ENCODE assay signal across 12 cellular contexts in genomic region chr12:124523071-124523470, GRCh38. TPM values are rescaled to one million over a fixed set of nuclear protein-coding genes. Genes with fewer than 3 reads are reported as not detected.
A peak's percentile ranks its signal among the peaks of the same experiment; 100 is the strongest.
DNase-seq lines count a peak whose midpoint lies in the region; ATAC-seq and TF ChIP-seq lines count a peak whose summit lies in the region.
"Had no signal": no experiment of that assay in that cellular context is flagged by ENCODE, and none has a peak within 500 bp of the region (broad histone marks: within the 10 kb centered on the region; RNA-seq: fewer than 3 reads in every experiment).

No MANE protein-coding gene starts in this region.

- peak; percentile 53 for DNase-seq in AG10803 (ENCODE audit: low read depth)
- DNase-seq in NCI-H128 (lab: John Stamatoyannopoulos, UW; ENCODE audit: unreplicated experiment) = peak; percentile 75
- peak; percentile 57 for DNase-seq in adipocyte (ENCODE audit: low read depth)
- DNase-seq in mesenchymal stem cell = no peak
- no peak for DNase-seq in stimulated activated CD8-positive, alpha-beta memory T cell treated with anti-CD3 and anti-CD28 coated beads, Interleukin-4, amount 100 ng/mL, for 48 hours
- DNase-seq in islet precursor cell = no peak
- DNase-seq: immature natural killer cell; SIG-M5; stimulated activated naive CD8-positive, alpha-beta T cell treated with anti-CD3 and anti-CD28 coated beads, Interleukin-15, Interleukin-2, amounts not matched to agents 100 U/mL and 50 U/mL, for 24 hours had no signal

- H2BK120ac ChIP-seq in mesenchymal stem cell (ENCODE audit: low read depth, low read length) = no peak overlapping the region

- H4K8ac ChIP-seq in mesenchymal stem cell (ENCODE audit: low read length) = peak overlapping the region; percentile 45

- no peaks in the 10 kb centered on the region for H3K36me3 ChIP-seq in adipocyte (ENCODE audit: control insufficient read depth, insufficient read depth, low read length, severe bottlenecking)
- peaks cover 0 to 32% of the 10 kb centered on the region in 2 experiments for H3K36me3 ChIP-seq in mesenchymal stem cell (ENCODE audit: control insufficient read depth in 1 of 2, insufficient read depth in 2 of 2, low read depth in 1 of 2, low read length in 2 of 2)

- no peak for ATAC-seq in esophagus mucosa
- ATAC-seq in HG03280 (IDR thresholded peaks at IDR 0.05; ENCODE audit: unreplicated experiment) = no peak
- ATAC-seq: HCT116; stimulated activated naive CD8-positive, alpha-beta T cell treated with anti-CD3 and anti-CD28 coated beads, Interleukin-15, Interleukin-2, amounts not matched to agents 100 U/mL and 50 U/mL, for 24 hours had no signal

- no peak overlapping the region for H3K4me2 ChIP-seq in mesenchymal stem cell (ENCODE audit: low read length, poor library complexity, severe bottlenecking)

- H3K27me3 ChIP-seq in adipocyte (replicated peaks; ENCODE audit: control insufficient read depth, insufficient read depth, low read length) = no peaks in the 10 kb centered on the region
- no peaks in the 10 kb centered on the region for H3K27me3 ChIP-seq in mesenchymal stem cell (ENCODE audit: control insufficient read depth in 1 of 2, insufficient read depth in 1 of 2, low read length in 2 of 2)

- peak overlapping the region; percentile 16 for H2AK5ac ChIP-seq in mesenchymal stem cell (ENCODE audit: low read length, severe bottlenecking)

- TF ChIP-seq CTCF in AG10803 (conservative IDR thresholded peaks at IDR 0.05; ENCODE audit: low read length) = no peak

- H3K27ac ChIP-seq in mesenchymal stem cell (ENCODE audit: low read length, poor library complexity, severe bottlenecking) = peak overlapping the region; percentile 33

- H3K4me1 ChIP-seq in adipocyte (ENCODE audit: control insufficient read depth, insufficient read depth, low read length) = peaks cover 46% of the 10 kb centered on the region
- peaks cover 71% of the 10 kb centered on the region for H3K4me1 ChIP-seq in mesenchymal stem cell (ENCODE audit: control insufficient read depth, insufficient read depth, low read depth, low read length)

- H3K4me3 ChIP-seq in AG10803 (ENCODE audit: low read length) = no peak overlapping the region
- H3K4me3 ChIP-seq in adipocyte (ENCODE audit: low read length) = no peak overlapping the region
- H3K4me3 ChIP-seq in mesenchymal stem cell (ENCODE audit: insufficient read depth in 1 of 2, low read depth in 1 of 2, low read length in 2 of 2) = no peak overlapping the region

- peak overlapping the region in 1 of 2 experiments; percentile 3 for H3K18ac ChIP-seq in mesenchymal stem cell (ENCODE audit: low read depth in 1 of 2, low read length in 2 of 2)

- H3K23ac ChIP-seq in mesenchymal stem cell (ENCODE audit: low read length in 2 of 2) = no peak overlapping the region

- no peak overlapping the region for H2BK15ac ChIP-seq in mesenchymal stem cell (ENCODE audit: low read depth, poor library complexity, severe bottlenecking)

- peaks cover 11% of the 10 kb centered on the region for H3K79me1 ChIP-seq in mesenchymal stem cell (replicated peaks; ENCODE audit: low read length, poor library complexity, severe bottlenecking)

- H3K14ac ChIP-seq in mesenchymal stem cell (ENCODE audit: low read length in 2 of 2) = peak overlapping the region in 1 of 2 experiments; percentile 3

- H2AFZ ChIP-seq in mesenchymal stem cell (ENCODE audit: low read depth, low read length) = no peak overlapping the region

- H2BK5ac ChIP-seq in mesenchymal stem cell (ENCODE audit: low read depth, low read length, poor library complexity, severe bottlenecking) = peak overlapping the region; percentile 39

- H4K91ac ChIP-seq in mesenchymal stem cell (ENCODE audit: low read length) = peak overlapping the region; percentile 52

- WGBS in mesenchymal stem cell = 90% methylated on average over 12 of the region's 12 CpGs

- peak overlapping the region in 1 of 2 experiments; percentile 56 for H2BK12ac ChIP-seq in mesenchymal stem cell (ENCODE audit: low read length in 2 of 2)

- peak overlapping the region in 1 of 2 experiments; percentile 15 for H3K4ac ChIP-seq in mesenchymal stem cell (ENCODE audit: low read depth in 1 of 2, low read length in 2 of 2)

- no peaks in the 10 kb centered on the region for H3K9me3 ChIP-seq in adipocyte (ENCODE audit: control insufficient read depth, low read length)
- no peaks in the 10 kb centered on the region for H3K9me3 ChIP-seq in mesenchymal stem cell (ENCODE audit: control insufficient read depth, low read length)

- H3K9ac ChIP-seq in adipocyte (ENCODE audit: low read length) (peak overlapping the region; percentile 27), mesenchymal stem cell (ENCODE audit: low read length) (peak overlapping the region; percentile 8)

RNA-seq across cellular contexts. Expression of gene NCOR2, which starts 44.3 kb away (rescaled TPM):
- 120 TPM for polyA plus RNA-seq in mesenchymal stem cell (2013, experiment 1 of 2)
- 113 TPM for polyA plus RNA-seq in mesenchymal stem cell (2013, experiment 2 of 2)
- 60.3 TPM for total RNA-seq in esophagus mucosa

Comparison
In these comparisons a context has a peak if more than half of its experiments do, and no peak if none do; other contexts are left out.
1. DNase-seq: peak in AG10803 (single experiment), NCI-H128 (single experiment) and adipocyte (single experiment); none in mesenchymal stem cell (single experiment), stimulated activated CD8-positive, alpha-beta memory T cell treated with anti-CD3 and anti-CD28 coated beads, Interleukin-4, amount 100 ng/mL, for 48 hours (single experiment) and islet precursor cell (single experiment).